ENCODE assay signal across 21 cellular contexts in genomic region chr15:50344006-50344464, GRCh38.
"Had no signal": no experiment of that assay in that cellular context is flagged by ENCODE, and none has a peak within 500 bp of the region (broad histone marks: within the 10 kb centered on the region; RNA-seq: fewer than 3 reads in every experiment).

No MANE protein-coding gene starts in this region.

- ATAC-seq: foreskin keratinocyte; naive thymus-derived CD8-positive, alpha-beta T cell; stimulated activated effector memory CD8-positive, alpha-beta T cell treated with anti-CD3 and anti-CD28 coated beads, Interleukin-12 subunit alpha, Interleukin-12 subunit beta, amount 100 ng/mL, for 72 hours had no signal

- DNase-seq: dermis blood vessel endothelial cell; erythroblast; foreskin keratinocyte; hypothalamus; islet precursor cell; left ventricle myocardium inferior; mesenchymal stem cell; midbrain; naive thymus-derived CD8-positive, alpha-beta T cell; posterior cingulate gyrus; stimulated activated CD4-positive, alpha-beta T cell treated with anti-CD3 and anti-CD28 coated beads, Interleukin-4, amount 100 ng/mL, for 1 hour; stimulated activated CD8-positive, alpha-beta memory T cell treated with anti-CD3 and anti-CD28 coated beads, Interleukin-4, amount 100 ng/mL, for 48 hours; testis had no signal

- H3K27ac Mint-ChIP-seq: stimulated activated effector memory CD8-positive, alpha-beta T cell treated with anti-CD3 and anti-CD28 coated beads, Interleukin-12 subunit alpha, Interleukin-12 subunit beta, amount 100 ng/mL, for 72 hours; stimulated activated naive CD8-positive, alpha-beta T cell treated with anti-CD3 and anti-CD28 coated beads, Interleukin-15, Interleukin-2, amounts not matched to agents 100 ng/mL and 50 ng/mL, for 24 hours had no signal

- H3K4me3 ChIP-seq: cardiac muscle cell, left ventricle myocardium inferior, lung, right atrium auricular region, smooth muscle cell, testis, tibial nerve had no signal

- H3K27me3 Mint-ChIP-seq: naive thymus-derived CD8-positive, alpha-beta T cell; stimulated activated naive CD8-positive, alpha-beta T cell treated with anti-CD3 and anti-CD28 coated beads, Interleukin-15, Interleukin-2, amounts not matched to agents 100 ng/mL and 50 ng/mL, for 24 hours had no signal

- H3K27me3 ChIP-seq: cardiac muscle cell, foreskin keratinocyte, neutrophil, right atrium auricular region, testis, tibial nerve had no signal

- H3K4me3 Mint-ChIP-seq: naive thymus-derived CD8-positive, alpha-beta T cell; stimulated activated effector memory CD8-positive, alpha-beta T cell treated with anti-CD3 and anti-CD28 coated beads, Interleukin-12 subunit alpha, Interleukin-12 subunit beta, amount 100 ng/mL, for 72 hours; stimulated activated naive CD8-positive, alpha-beta T cell treated with anti-CD3 and anti-CD28 coated beads, Interleukin-15, Interleukin-2, amounts not matched to agents 100 ng/mL and 50 ng/mL, for 24 hours had no signal

- H3K9me3 Mint-ChIP-seq: naive thymus-derived CD8-positive, alpha-beta T cell; stimulated activated effector memory CD8-positive, alpha-beta T cell treated with anti-CD3 and anti-CD28 coated beads, Interleukin-12 subunit alpha, Interleukin-12 subunit beta, amount 100 ng/mL, for 72 hours; stimulated activated naive CD8-positive, alpha-beta T cell treated with anti-CD3 and anti-CD28 coated beads, Interleukin-15, Interleukin-2, amounts not matched to agents 100 ng/mL and 50 ng/mL, for 24 hours had no signal

- H3K27ac ChIP-seq: cardiac muscle cell, foreskin keratinocyte, left ventricle myocardium inferior, neutrophil, right atrium auricular region, testis, tibial nerve had no signal

- H3K36me3 ChIP-seq: cardiac muscle cell, left ventricle myocardium inferior, neutrophil, right atrium auricular region had no signal

- H3K9me3 ChIP-seq: left ventricle myocardium inferior, neutrophil, right atrium auricular region, testis, tibial nerve had no signal

- H3K4me1 ChIP-seq: testis had no signal
